Comparison of ENCODE assay signal across 10 cellular contexts in genomic region chr1:155077758-155078495, GRCh38. TPM values are rescaled to one million over a fixed set of nuclear protein-coding genes. Genes with fewer than 3 reads are reported as not detected.
DNase-seq lines count a peak whose midpoint lies in the region; ATAC-seq, FAIRE-seq and TF ChIP-seq lines count a peak whose summit lies in the region.
"Had no signal": no experiment of that assay in that cellular context is flagged by ENCODE, and none has a peak within 500 bp of the region (broad histone marks: within the 10 kb centered on the region; RNA-seq: fewer than 3 reads in every experiment).

No MANE protein-coding gene starts in this region.

- peak overlapping the region; percentile 78 for H3K4me2 ChIP-seq in keratinocyte (ENCODE audit: control insufficient read depth, extremely low read depth, insufficient read depth, low read depth, low read length)

- peak overlapping the region in 1 of 3 experiments; percentile 7 for H3K4me3 ChIP-seq in keratinocyte (ENCODE audit: control insufficient read depth in 2 of 3, extremely low read depth in 1 of 3, insufficient read depth in 2 of 3, low read depth in 1 of 3, low read length in 3 of 3)
- peak overlapping the region in 1 of 4 donors; percentile 56 for H3K4me3 ChIP-seq in transverse colon

- POLR2A ChIA-PET in T-cell (lab: Charles Lee) = no interaction called here

- TF ChIP-seq EP300 in transverse colon (IDR thresholded peaks at IDR 0.05; ENCODE audit: low read depth) = no peak

- no peak overlapping the region for H3K27ac Mint-ChIP-seq in activated naive CD8-positive, alpha-beta T cell
- H3K27ac Mint-ChIP-seq in activated naive CD8-positive, alpha-beta T cell treated with anti-CD3 and anti-CD28 coated beads for 36 hours = no peak overlapping the region
- peak overlapping the region in 1 of 2 donors; percentile 7 for H3K27ac Mint-ChIP-seq in T-cell
- H3K27ac Mint-ChIP-seq: activated CD8-positive, alpha-beta T cell treated with anti-CD3 and anti-CD28 coated beads, Interleukin-2, amount 10 ng/mL, durations not matched to agents 7 days and 5 days had no signal

- H3K4me1 ChIP-seq in keratinocyte (ENCODE audit: control insufficient read depth, extremely low read depth, insufficient read depth, low read length) (peaks cover 48% of the 10 kb centered on the region), transverse colon (peaks cover 36 to 50% (median 42%) of the 10 kb centered on the region in 4 donors)

- H3K27ac ChIP-seq in keratinocyte (ENCODE audit: control insufficient read depth, insufficient read depth, low read length) = no peak overlapping the region
- H3K27ac ChIP-seq in transverse colon = no peak overlapping the region

- no peaks in the 10 kb centered on the region for H3K36me3 Mint-ChIP-seq in activated naive CD8-positive, alpha-beta T cell
- no peaks in the 10 kb centered on the region for H3K36me3 Mint-ChIP-seq in activated naive CD8-positive, alpha-beta T cell treated with anti-CD3 and anti-CD28 coated beads for 36 hours
- H3K36me3 Mint-ChIP-seq in T-cell = no peaks in the 10 kb centered on the region

- H3K36me3 ChIP-seq in keratinocyte (ENCODE audit: control insufficient read depth in 2 of 2, extremely low read depth in 1 of 2, insufficient read depth in 2 of 2, low read length in 2 of 2) = no peaks in the 10 kb centered on the region
- no peaks in the 10 kb centered on the region for H3K36me3 ChIP-seq in transverse colon

- in situ Hi-C loops in transverse colon (cut with MboI; ENCODE audit: low pct_ligation_motif_present in 1 of 4, low pct_unique_long_range_greater_than_20kb in 1 of 4, low sequenced_read_pairs in 3 of 4) = no loop called here

- dilution Hi-C loops in keratinocyte (cut with MboI; ENCODE audit: extremely low pct_ligation_motif_present, low sequenced_read_pairs) = no loop called here

- intact Hi-C loops in transverse colon (cut with DNase I; ENCODE audit: low total_unique reads) = no loop called here

- H3K4me1 Mint-ChIP-seq in activated naive CD8-positive, alpha-beta T cell (ENCODE audit: low read depth) = peaks cover 33% of the 10 kb centered on the region
- H3K4me1 Mint-ChIP-seq in activated naive CD8-positive, alpha-beta T cell treated with anti-CD3 and anti-CD28 coated beads for 36 hours = peaks cover 25% of the 10 kb centered on the region
- peaks cover 34 to 49% (median 49%) of the 10 kb centered on the region in 3 donors for H3K4me1 Mint-ChIP-seq in T-cell

- H3K9me3 ChIP-seq in keratinocyte (ENCODE audit: control insufficient read depth, low read depth, low read length) (no peaks in the 10 kb centered on the region), transverse colon (no peaks in the 10 kb centered on the region)

- no peak for TF ChIP-seq POLR2A in transverse colon (IDR thresholded peaks at IDR 0.05)

- no peak for DNase-seq in activated naive CD8-positive, alpha-beta T cell treated with anti-CD3 and anti-CD28 coated beads for 36 hours
- no peak for DNase-seq in T-cell
- DNase-seq in keratinocyte (ENCODE audit: low read depth, low spot score) = no peak
- DNase-seq in transverse colon = peak; percentile 36
- DNase-seq in omental fat pad (ENCODE audit: low spot score) = no peak
- DNase-seq in NCI-H774 (lab: John Stamatoyannopoulos, UW) = no peak
- DNase-seq in effector CD4-positive, alpha-beta T cell = no peak
- DNase-seq: DMS79 had no signal

- H4K20me1 ChIP-seq in keratinocyte (ENCODE audit: control insufficient read depth, extremely low read depth, insufficient read depth, low read length) = no peaks in the 10 kb centered on the region

- no peaks in the 10 kb centered on the region for H3K9me3 Mint-ChIP-seq in activated naive CD8-positive, alpha-beta T cell (ENCODE audit: low read depth)
- no peaks in the 10 kb centered on the region for H3K9me3 Mint-ChIP-seq in activated naive CD8-positive, alpha-beta T cell treated with anti-CD3 and anti-CD28 coated beads for 36 hours
- no peaks in the 10 kb centered on the region for H3K9me3 Mint-ChIP-seq in T-cell

- no peaks in the 10 kb centered on the region for H3K9me1 ChIP-seq in keratinocyte (ENCODE audit: control insufficient read depth, extremely low read depth, insufficient read depth, low read length)

- no peak overlapping the region for H3K9ac ChIP-seq in keratinocyte (ENCODE audit: control insufficient read depth, extremely low read depth, insufficient read depth, low read length)

- no peak for FAIRE-seq in keratinocyte (lab: Jason Lieb, UNC)

- peaks cover 13% of the 10 kb centered on the region for H3K27me3 Mint-ChIP-seq in activated naive CD8-positive, alpha-beta T cell
- H3K27me3 Mint-ChIP-seq in activated naive CD8-positive, alpha-beta T cell treated with anti-CD3 and anti-CD28 coated beads for 36 hours = peaks cover 37% of the 10 kb centered on the region
- H3K27me3 Mint-ChIP-seq in T-cell = peaks cover 16 to 22% of the 10 kb centered on the region in 2 donors

- peak overlapping the region; percentile 48 for H3K4me3 Mint-ChIP-seq in activated naive CD8-positive, alpha-beta T cell
- no peak overlapping the region for H3K4me3 Mint-ChIP-seq in activated naive CD8-positive, alpha-beta T cell treated with anti-CD3 and anti-CD28 coated beads for 36 hours
- peak overlapping the region; percentile 43 to 85 (median 52) for H3K4me3 Mint-ChIP-seq in T-cell

- H2AFZ ChIP-seq in keratinocyte (ENCODE audit: control insufficient read depth, low read length) = no peak overlapping the region

- no peaks in the 10 kb centered on the region for H3K79me2 ChIP-seq in keratinocyte (ENCODE audit: control insufficient read depth, insufficient read depth, low read length)

- ATAC-seq in T-cell (replicated peaks in 1 of 4) (no peak), omental fat pad (ENCODE audit: low FRiP score) (no peak)

- H3K27me3 ChIP-seq in keratinocyte (ENCODE audit: control insufficient read depth, extremely low read depth, insufficient read depth, low read length) (peaks cover 38% of the 10 kb centered on the region), transverse colon (peaks cover 41% of the 10 kb centered on the region)

- CTCF ChIA-PET in T-cell (lab: Charles Lee) = interaction anchor here in 1 of 2 donors (0.8 kb wide), 1 partner anchor 23 kb away, joined by 3 read pairs; no protein-coding TSS in a partner anchor

- WGBS in transverse colon (ENCODE audit: low coverage in 1 of 2), 2 donors = 60% methylated on average over 5 of the region's 5 CpGs; no CpG with 5 or more reads in 1 of the 2 donors

- TF ChIP-seq CTCF in keratinocyte (optimal IDR thresholded peaks at IDR 0.05 in 1 of 3, IDR thresholded peaks at IDR 0.05 in 1 of 3, conservative IDR thresholded peaks at IDR 0.05 in 1 of 3; ENCODE audit: extremely low read depth in 1 of 3, insufficient read depth in 2 of 3, low read length in 3 of 3) = no peak
- no peak for TF ChIP-seq CTCF in transverse colon (IDR thresholded peaks at IDR 0.05)
- TF ChIP-seq CTCF in omental fat pad (IDR thresholded peaks at IDR 0.05) = no peak

RNA-seq across cellular contexts. Expression of gene EFNA3, which starts 0.7 kb away (rescaled TPM):
- 1 to 10 TPM; 4.5 to 4.6 TPM for total RNA-seq in activated naive CD8-positive, alpha-beta T cell treated with anti-CD3 and anti-CD28 coated beads for 36 hours
- total RNA-seq in T-cell (1 to 10 TPM in 3 of 5 donors, under 1 TPM in 1, not detected in 1; 0.68 to 2.6 (median 2.3) TPM), transverse colon (1 to 10 TPM; 3.4 to 7.9 (median 7.2) TPM), omental fat pad (1 to 10 TPM in 2 of 4 donors, under 1 TPM in 1, not detected in 1; 0.84 to 1.8 (median 1.6) TPM)
- 3.3 to 9.0 TPM (median 4.4 TPM) in 3 replicates for polyA plus RNA-seq in keratinocyte
- 11.6 TPM for polyA plus RNA-seq in keratinocyte (2011; ENCODE audit: low read depth)
- 4.9 and 6.5 TPM in 2 replicates for polyA plus RNA-seq in keratinocyte (2011; cell fraction: cytosol; rRNA removed)
- polyA plus RNA-seq in keratinocyte (2011; cell fraction: nucleus; rRNA removed) = 4.7 and 4.9 TPM in 2 replicates
- 3.9 and 47.4 TPM in 2 replicates for polyA plus RNA-seq in keratinocyte (2012; ENCODE audit: low replicate concordance)
- 3.6 to 8.3 TPM (median 4.2 TPM) in 3 replicates for polyA minus RNA-seq in keratinocyte
- polyA minus RNA-seq in keratinocyte (2011; cell fraction: cytosol; rRNA and poly(A)+ RNA removed) = 5.0 TPM
- polyA minus RNA-seq in keratinocyte (2011; cell fraction: nucleus; rRNA and poly(A)+ RNA removed) = 2.5 and 2.8 TPM in 2 replicates

RNA-seq across cellular contexts. Expression of gene EFNA4, which starts 14.4 kb away (rescaled TPM):
- 1 to 10 TPM; 2.1 to 2.5 TPM for total RNA-seq in activated naive CD8-positive, alpha-beta T cell treated with anti-CD3 and anti-CD28 coated beads for 36 hours
- total RNA-seq in T-cell = 1 to 10 TPM; 3.1 to 7.8 (median 6.6) TPM
- 7.6 to 11.0 TPM (median 9.9 TPM) in 3 replicates for polyA plus RNA-seq in keratinocyte
- 7.7 TPM for polyA plus RNA-seq in keratinocyte (2011; ENCODE audit: low read depth)
- polyA plus RNA-seq in keratinocyte (2011; cell fraction: cytosol; rRNA removed) = 5.6 and 8.1 TPM in 2 replicates
- 13.7 and 15.9 TPM in 2 replicates for polyA plus RNA-seq in keratinocyte (2011; cell fraction: nucleus; rRNA removed)
- 7.2 and 12.3 TPM in 2 replicates for polyA plus RNA-seq in keratinocyte (2012; ENCODE audit: low replicate concordance)
- polyA minus RNA-seq in keratinocyte = 5.4 to 9.9 TPM (median 7.6 TPM) in 3 replicates
- polyA minus RNA-seq in keratinocyte (2011; cell fraction: cytosol; rRNA and poly(A)+ RNA removed) = 12.3 TPM
- polyA minus RNA-seq in keratinocyte (2011; cell fraction: nucleus; rRNA and poly(A)+ RNA removed) = 7.3 and 8.2 TPM in 2 replicates
- 10 to 100 TPM; 18.3 to 57.2 (median 37.2) TPM for total RNA-seq in transverse colon
- total RNA-seq in omental fat pad = 1 to 10 TPM; 1.7 to 5.0 (median 4.4) TPM

RNA-seq across cellular contexts. Expression of gene ADAM15, which starts 26.8 kb away (rescaled TPM):
- 10 to 100 TPM; 31.6 to 32.5 TPM for total RNA-seq in activated naive CD8-positive, alpha-beta T cell treated with anti-CD3 and anti-CD28 coated beads for 36 hours
- 10 to 100 TPM; 17.3 to 53.0 (median 37.2) TPM for total RNA-seq in T-cell
- polyA plus RNA-seq in keratinocyte = 130 to 280 TPM (median 131 TPM) in 3 replicates
- polyA plus RNA-seq in keratinocyte (2011; ENCODE audit: low read depth) = 106 TPM
- polyA plus RNA-seq in keratinocyte (2011; cell fraction: cytosol; rRNA removed) = 98.3 and 169 TPM in 2 replicates
- 313 and 412 TPM in 2 replicates for polyA plus RNA-seq in keratinocyte (2011; cell fraction: nucleus; rRNA removed)
- polyA plus RNA-seq in keratinocyte (2012; ENCODE audit: low replicate concordance) = 166 and 194 TPM in 2 replicates
- 269 to 455 TPM (median 448 TPM) in 3 replicates for polyA minus RNA-seq in keratinocyte
- polyA minus RNA-seq in keratinocyte (2011; cell fraction: cytosol; rRNA and poly(A)+ RNA removed) = 471 TPM
- polyA minus RNA-seq in keratinocyte (2011; cell fraction: nucleus; rRNA and poly(A)+ RNA removed) = 347 and 394 TPM in 2 replicates
- 100 to 1,000 TPM in 3 of 4 donors, 10 to 100 TPM in 1; 90.6 to 196 (median 115) TPM for total RNA-seq in transverse colon
- 100 to 1,000 TPM; 116 to 262 (median 157) TPM for total RNA-seq in omental fat pad

RNA-seq across cellular contexts. Expression of gene DCST1, which starts 44.3 kb away (rescaled TPM):
- total RNA-seq in activated naive CD8-positive, alpha-beta T cell treated with anti-CD3 and anti-CD28 coated beads for 36 hours = not detected
- total RNA-seq in T-cell = under 1 TPM in 3 of 5 donors, not detected in 2; 0.30 to 0.58 (median 0.54) TPM
- polyA plus RNA-seq in keratinocyte = 0.05 TPM in 1 of 3 replicates, not detected in the others
- not detected for polyA plus RNA-seq in keratinocyte (2011; ENCODE audit: low read depth)
- not detected in 2 replicates for polyA plus RNA-seq in keratinocyte (2011; cell fraction: cytosol; rRNA removed)
- 0.11 and 0.27 TPM in 2 replicates for polyA plus RNA-seq in keratinocyte (2011; cell fraction: nucleus; rRNA removed)
- 0.14 TPM in 1 of 2 replicates, not detected in the other for polyA plus RNA-seq in keratinocyte (2012; ENCODE audit: low replicate concordance)
- 0.43 TPM in 1 of 3 replicates, not detected in the others for polyA minus RNA-seq in keratinocyte
- polyA minus RNA-seq in keratinocyte (2011; cell fraction: cytosol; rRNA and poly(A)+ RNA removed) = not detected
- polyA minus RNA-seq in keratinocyte (2011; cell fraction: nucleus; rRNA and poly(A)+ RNA removed) = not detected in 2 replicates
- total RNA-seq in transverse colon = under 1 TPM in 2 of 4 donors, not detected in 2; 0.32 to 0.41 TPM
- not detected for total RNA-seq in omental fat pad
- total RNA-seq: activated CD8-positive, alpha-beta T cell treated with anti-CD3 and anti-CD28 coated beads, Interleukin-2, amount 10 ng/mL, durations not matched to agents 7 days and 5 days had no signal

RNA-seq across cellular contexts. Expression of gene DCST2, which starts 44.3 kb away (rescaled TPM):
- under 1 TPM; 0.20 to 0.31 TPM for total RNA-seq in activated naive CD8-positive, alpha-beta T cell treated with anti-CD3 and anti-CD28 coated beads for 36 hours
- total RNA-seq in T-cell = 1 to 10 TPM; 1.1 to 2.6 (median 1.6) TPM
- polyA plus RNA-seq in keratinocyte = 0.11 to 0.46 TPM (median 0.14 TPM) in 3 replicates
- 0.20 TPM for polyA plus RNA-seq in keratinocyte (2011; ENCODE audit: low read depth)
- 0.06 TPM in 1 of 2 replicates, not detected in the other for polyA plus RNA-seq in keratinocyte (2011; cell fraction: cytosol; rRNA removed)
- polyA plus RNA-seq in keratinocyte (2011; cell fraction: nucleus; rRNA removed) = 1.0 and 1.1 TPM in 2 replicates
- polyA plus RNA-seq in keratinocyte (2012; ENCODE audit: low replicate concordance) = 0.13 and 1.3 TPM in 2 replicates
- 0.16 TPM in 1 of 3 replicates, not detected in the others for polyA minus RNA-seq in keratinocyte
- not detected for polyA minus RNA-seq in keratinocyte (2011; cell fraction: cytosol; rRNA and poly(A)+ RNA removed)
- polyA minus RNA-seq in keratinocyte (2011; cell fraction: nucleus; rRNA and poly(A)+ RNA removed) = not detected in 2 replicates
- 1 to 10 TPM in 3 of 4 donors, not detected in 1; 1.9 to 4.6 (median 4.5) TPM for total RNA-seq in transverse colon
- total RNA-seq in omental fat pad = under 1 TPM in 3 of 4 donors, not detected in 1; 0.36 to 0.79 (median 0.38) TPM
